Comparison of ENCODE assay signal across 29 cellular contexts in genomic region chr10:48879476-48879875, GRCh38.
"Had no signal": no experiment of that assay in that cellular context is flagged by ENCODE, and none has a peak within 500 bp of the region (broad histone marks: within the 10 kb centered on the region; RNA-seq: fewer than 3 reads in every experiment).

No MANE protein-coding gene starts in this region.

- H3K4me1 ChIP-seq: colonic mucosa, left ventricle myocardium inferior, lower lobe of right lung, prostate gland, right atrium auricular region, stomach, thyroid gland had no signal

- H3K9me3 Mint-ChIP-seq: effector memory CD8-positive, alpha-beta T cell; immature natural killer cell; mesothelial cell of epicardium; natural killer cell treated with Interleukin-12 subunit alpha and Interleukin-12 subunit beta and Interleukin-15 and Interleukin-18, amount 100 ng/mL, for 72 hours; neural crest cell had no signal

- H3K27ac Mint-ChIP-seq: effector memory CD8-positive, alpha-beta T cell; immature natural killer cell; mesothelial cell of epicardium; natural killer cell treated with Interleukin-12 subunit alpha and Interleukin-12 subunit beta and Interleukin-15 and Interleukin-18, amount 100 ng/mL, for 72 hours had no signal

- H3K4me1 Mint-ChIP-seq: immature natural killer cell, mesothelial cell of epicardium, neural crest cell had no signal

- H3K27me3 Mint-ChIP-seq: naive B cell had no signal

- H3K9me3 ChIP-seq: colonic mucosa, left ventricle myocardium inferior, lower lobe of right lung, mucosa of descending colon, neutrophil, prostate gland, right atrium auricular region, thyroid gland had no signal

- H3K27me3 ChIP-seq: colonic mucosa, neutrophil, right atrium auricular region, stomach, thyroid gland had no signal

- H3K4me3 Mint-ChIP-seq: effector memory CD8-positive, alpha-beta T cell; immature natural killer cell; mesothelial cell of epicardium; naive B cell; natural killer cell treated with Interleukin-12 subunit alpha and Interleukin-12 subunit beta and Interleukin-15 and Interleukin-18, amount 100 ng/mL, for 72 hours; neural crest cell had no signal

- H3K4me3 ChIP-seq: colonic mucosa, left ventricle myocardium inferior, lower lobe of right lung, mucosa of descending colon, prostate gland, right atrium auricular region, smooth muscle cell, stomach, thyroid gland had no signal

- H3K36me3 ChIP-seq: colonic mucosa, left ventricle myocardium inferior, lower lobe of right lung, prostate gland, right atrium auricular region, stomach, thyroid gland had no signal

- H3K27ac ChIP-seq: colonic mucosa, left ventricle myocardium inferior, lower lobe of right lung, neutrophil, prostate gland, right atrium auricular region, stomach, thyroid gland had no signal

- H3K36me3 Mint-ChIP-seq: immature natural killer cell; mesothelial cell of epicardium; natural killer cell treated with Interleukin-12 subunit alpha and Interleukin-12 subunit beta and Interleukin-15 and Interleukin-18, amount 100 ng/mL, for 72 hours had no signal

- DNase-seq: colonic mucosa; effector memory CD8-positive, alpha-beta T cell; erythroblast; hypothalamus; immature natural killer cell; islet precursor cell; kidney glomerular epithelial cell; left colon; left ventricle myocardium inferior; lower lobe of right lung; mesenchymal stem cell; mucosa of descending colon; naive B cell; stimulated activated CD4-positive, alpha-beta T cell treated with anti-CD3 and anti-CD28 coated beads, Interleukin-12 subunit alpha, Interleukin-12 subunit beta, amount 100 ng/mL, for 4 hours; stimulated activated CD4-positive, alpha-beta T cell treated with anti-CD3 and anti-CD28 coated beads, Interleukin-1b, Interleukin-23, amount 100 ng/mL, for 48 hours; stimulated activated CD4-positive, alpha-beta T cell treated with anti-CD3 and anti-CD28 coated beads, Interleukin-4, amount 100 ng/mL, for 1 hour; stimulated activated CD8-positive, alpha-beta memory T cell treated with anti-CD3 and anti-CD28 coated beads, Interleukin-4, amount 100 ng/mL, for 48 hours; stimulated activated naive CD4-positive, alpha-beta T cell treated with Interleukin-2 at 50 U/mL for 16 hours; stomach; thyroid gland; trophoblast cell had no signal

- ATAC-seq: effector memory CD8-positive, alpha-beta T cell; left colon; lower lobe of right lung; mucosa of descending colon; natural killer cell treated with Interleukin-12 subunit alpha and Interleukin-12 subunit beta and Interleukin-15 and Interleukin-18, amount 100 ng/mL, for 72 hours; sciatic nerve had no signal
